11 cellular contexts compared by ENCODE assay signal in genomic region chr6:56524891-56525703, GRCh38.
DNase-seq lines count a peak whose midpoint lies in the region; ATAC-seq, FAIRE-seq and TF ChIP-seq lines count a peak whose summit lies in the region.
"Had no signal": no experiment of that assay in that cellular context is flagged by ENCODE, and none has a peak within 500 bp of the region (broad histone marks: within the 10 kb centered on the region; RNA-seq: fewer than 3 reads in every experiment).

No MANE protein-coding gene starts in this region.

- H3K9me3 ChIP-seq in A549 = no peaks in the 10 kb centered on the region
- no peaks in the 10 kb centered on the region for H3K9me3 ChIP-seq in Peyer's patch

- no peak overlapping the region for H3K4me3 ChIP-seq in A549
- no peak overlapping the region for H3K4me3 ChIP-seq in Peyer's patch

- CTCF ChIA-PET in A549 (lab: Yijun Ruan, JAX) = interaction anchor here (1.4 kb wide), 1 partner anchor 18 kb away, joined by 4 read pairs; no protein-coding TSS in a partner anchor

- peaks cover 51% of the 10 kb centered on the region for H3K4me1 ChIP-seq in A549
- peaks cover 0 to 6% (median 0%) of the 10 kb centered on the region in 4 donors for H3K4me1 ChIP-seq in Peyer's patch

- TF ChIP-seq POLR2A in A549 (IDR thresholded peaks at IDR 0.05; ENCODE audit: low read length) (no peak), Peyer's patch (IDR thresholded peaks at IDR 0.05) (no peak)

- no peak for TF ChIP-seq CTCF in A549 (IDR thresholded peaks at IDR 0.05)
- no peak for TF ChIP-seq CTCF in Peyer's patch (IDR thresholded peaks at IDR 0.05)

- no peak for TF ChIP-seq RAD21 in A549 (conservative IDR thresholded peaks at IDR 0.05 in 1 of 2, IDR thresholded peaks at IDR 0.05 in 1 of 2)

- no peaks in the 10 kb centered on the region for H3K27me3 ChIP-seq in Peyer's patch

- ATAC-seq in A549 (peak; percentile 82 to 83), HG02610 (IDR thresholded peaks at IDR 0.05; ENCODE audit: unreplicated experiment) (no peak), HG02973 (IDR thresholded peaks at IDR 0.05; ENCODE audit: unreplicated experiment) (no peak)

- POLR2A ChIA-PET in A549 (lab: Yijun Ruan, JAX) = interaction anchor here (3.0 kb wide), 1 partner anchor 17 kb away, joined by 20 read pairs; no protein-coding TSS in a partner anchor

- no peak for FAIRE-seq in A549 (lab: Jason Lieb, UNC)
- FAIRE-seq: A204.1, GM18507 had no signal

- H3K36me3 ChIP-seq in Peyer's patch = peaks cover 0 to 23% (median 0%) of the 10 kb centered on the region in 3 donors

- peak in 1 of 2 experiments; percentile 9 for DNase-seq in A549 (ENCODE audit: low read depth in 1 of 2, low spot score in 1 of 2)
- no peak for DNase-seq in Peyer's patch
- peak; percentile 92 for DNase-seq in fibroblast of gingiva (ENCODE audit: low read depth)
- DNase-seq in non-pigmented ciliary epithelial cell (ENCODE audit: low read depth) = peak; percentile 48
- no peak for DNase-seq in DMS79 (lab: John Stamatoyannopoulos, UW)
- DNase-seq in activated CD8-positive, alpha-beta memory T cell treated with anti-CD3 and anti-CD28 coated beads for 24 hours = no peak
- DNase-seq: NCI-H1092 treated with DMSO at 0.1 percent for 48 hours had no signal

- peak in 1 of 2 experiments; percentile 20; a peak in 1 of 5 replicates for TF ChIP-seq EP300 in A549 (IDR thresholded peaks at IDR 0.05)

- H3K27ac ChIP-seq in A549 (peak overlapping the region; percentile 56 to 70), Peyer's patch (peak overlapping the region in 3 of 4 donors; percentile 3 to 66 (median 58))

- H3K4me2 ChIP-seq in A549 = peak overlapping the region; percentile 57

- WGBS in A549 (ENCODE audit: missing lambda C conversion rate) = 42% methylated on average over 4 of the region's 4 CpGs

TF ChIP-seq in A549, 52 proteins besides CTCF, POLR2A, EP300 and RAD21:
- no peak for TF ChIP-seq FOSB (CRISPR knock-in tag; IDR thresholded peaks at IDR 0.05)
- TF ChIP-seq MAZ (IDR thresholded peaks at IDR 0.05; ENCODE audit: borderline replicate concordance, low read depth, low read length) = no peak
- TF ChIP-seq ZFP36 (IDR thresholded peaks at IDR 0.05; ENCODE audit: borderline replicate concordance, partially characterized antibody) = no peak
- no peak for TF ChIP-seq CHD4 (IDR thresholded peaks at IDR 0.05; ENCODE audit: borderline replicate concordance)
- peak; percentile 14; the same call in 1 of the 2 replicates for TF ChIP-seq GATA3 (IDR thresholded peaks at IDR 0.05; ENCODE audit: borderline replicate concordance)
- TF ChIP-seq HDAC2 (IDR thresholded peaks at IDR 0.05) = no peak
- TF ChIP-seq JUNB (IDR thresholded peaks at IDR 0.05) = peak; percentile 57

Comparison
In these comparisons a context has a peak if more than half of its experiments do, and no peak if none do; other contexts are left out.
1. ATAC-seq: peak in A549 (2 of 2); none in HG02610 (single experiment) and HG02973 (single experiment).
2. DNase-seq: peak in fibroblast of gingiva (single experiment) and non-pigmented ciliary epithelial cell (single experiment); none in Peyer's patch (0 of 3), DMS79 (single experiment) and activated CD8-positive, alpha-beta memory T cell treated with anti-CD3 and anti-CD28 coated beads for 24 hours (single experiment).